Comparison of ENCODE assay signal across 11 cellular contexts in genomic region chr18:71541643-71542042, GRCh38.
"Had no signal": no experiment of that assay in that cellular context is flagged by ENCODE, and none has a peak within 500 bp of the region (broad histone marks: within the 10 kb centered on the region; RNA-seq: fewer than 3 reads in every experiment).

No MANE protein-coding gene starts in this region.

- H3K27ac ChIP-seq: GM23248 had no signal

- H3K9ac ChIP-seq: GM23248 had no signal

- H3K36me3 ChIP-seq: HAP-1 had no signal

- H3K9me3 ChIP-seq: HAP-1 had no signal

- DNase-seq: GM23248, GOT3, H7, H9, HCEC 1CT, HFFc6 had no signal

- H3K4me2 ChIP-seq: GM23338 had no signal

- FAIRE-seq: H1, H54 had no signal

- ATAC-seq: GM23338, HCT116 had no signal

- H3K4me3 ChIP-seq: GM23248, GM23338, HAP-1 had no signal

- H2AFZ ChIP-seq: GM23248, GM23338 had no signal

- H3K4me1 ChIP-seq: HAP-1 had no signal
